ENCODE assay signal across 8 cellular contexts in the genomic region with DNA sequence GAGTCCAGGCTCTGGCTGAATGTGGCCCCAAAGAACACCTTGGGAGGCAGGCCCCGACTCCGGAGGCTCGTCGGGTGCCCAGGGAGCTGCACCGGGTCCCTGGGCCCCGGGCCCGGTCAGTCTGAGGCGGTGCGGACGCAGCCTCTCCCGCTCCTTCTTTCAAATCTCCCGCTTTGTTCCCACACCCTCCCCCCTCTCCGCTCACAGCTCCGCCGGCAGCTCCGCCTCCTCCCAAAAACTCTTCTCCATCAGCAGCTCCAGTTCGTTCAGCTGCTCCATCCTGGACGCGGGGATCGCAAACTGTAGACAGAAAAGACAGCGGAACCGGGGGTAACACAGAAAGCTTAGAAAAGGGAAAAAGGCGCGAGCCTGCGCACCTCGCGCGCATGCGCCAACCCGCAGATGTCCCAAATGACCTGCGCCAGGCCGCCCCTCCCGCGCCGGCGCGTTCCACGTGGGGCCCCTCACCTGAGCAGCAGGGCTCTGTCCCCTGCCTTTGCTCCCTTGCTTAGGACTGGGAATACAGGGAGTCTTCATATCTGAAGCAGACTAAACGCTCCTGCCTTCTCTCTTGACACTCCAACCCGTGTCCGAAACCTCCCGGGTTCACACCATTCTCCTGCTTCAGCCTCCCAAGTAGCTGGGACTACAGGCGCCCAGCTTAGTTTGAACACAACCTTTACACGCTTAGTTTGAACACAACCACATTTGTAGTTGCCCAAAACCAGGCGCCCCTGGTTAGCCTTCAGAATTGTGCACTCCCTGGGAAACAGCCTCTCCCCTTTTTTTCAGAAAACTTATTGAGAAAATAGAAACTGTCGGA. TPM values are rescaled to one million over a fixed set of nuclear protein-coding genes. Genes with fewer than 3 reads are reported as not detected.
DNase-seq lines count a peak whose midpoint lies in the region; ATAC-seq, FAIRE-seq and TF ChIP-seq lines count a peak whose summit lies in the region.

A gene with protein sequence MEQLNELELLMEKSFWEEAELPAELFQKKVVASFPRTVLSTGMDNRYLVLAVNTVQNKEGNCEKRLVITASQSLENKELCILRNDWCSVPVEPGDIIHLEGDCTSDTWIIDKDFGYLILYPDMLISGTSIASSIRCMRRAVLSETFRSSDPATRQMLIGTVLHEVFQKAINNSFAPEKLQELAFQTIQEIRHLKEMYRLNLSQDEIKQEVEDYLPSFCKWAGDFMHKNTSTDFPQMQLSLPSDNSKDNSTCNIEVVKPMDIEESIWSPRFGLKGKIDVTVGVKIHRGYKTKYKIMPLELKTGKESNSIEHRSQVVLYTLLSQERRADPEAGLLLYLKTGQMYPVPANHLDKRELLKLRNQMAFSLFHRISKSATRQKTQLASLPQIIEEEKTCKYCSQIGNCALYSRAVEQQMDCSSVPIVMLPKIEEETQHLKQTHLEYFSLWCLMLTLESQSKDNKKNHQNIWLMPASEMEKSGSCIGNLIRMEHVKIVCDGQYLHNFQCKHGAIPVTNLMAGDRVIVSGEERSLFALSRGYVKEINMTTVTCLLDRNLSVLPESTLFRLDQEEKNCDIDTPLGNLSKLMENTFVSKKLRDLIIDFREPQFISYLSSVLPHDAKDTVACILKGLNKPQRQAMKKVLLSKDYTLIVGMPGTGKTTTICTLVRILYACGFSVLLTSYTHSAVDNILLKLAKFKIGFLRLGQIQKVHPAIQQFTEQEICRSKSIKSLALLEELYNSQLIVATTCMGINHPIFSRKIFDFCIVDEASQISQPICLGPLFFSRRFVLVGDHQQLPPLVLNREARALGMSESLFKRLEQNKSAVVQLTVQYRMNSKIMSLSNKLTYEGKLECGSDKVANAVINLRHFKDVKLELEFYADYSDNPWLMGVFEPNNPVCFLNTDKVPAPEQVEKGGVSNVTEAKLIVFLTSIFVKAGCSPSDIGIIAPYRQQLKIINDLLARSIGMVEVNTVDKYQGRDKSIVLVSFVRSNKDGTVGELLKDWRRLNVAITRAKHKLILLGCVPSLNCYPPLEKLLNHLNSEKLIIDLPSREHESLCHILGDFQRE (minus strand): TSS at position 388 of the 823 bp plus-strand sequence. CDS start 109 bp downstream, at position 279.

- TF ChIP-seq RAD21 in HepG2 (CRISPR knock-in tag; IDR thresholded peaks at IDR 0.05), result no peak

- peak within 1 kb of the TSS; percentile 69 for H3K4me2 ChIP-seq in HepG2 (ENCODE audit: low read depth, low read length)

- H3K36me3 ChIP-seq in HepG2 (replicated peaks in 1 of 2; ENCODE audit: control insufficient read depth in 1 of 2, insufficient read depth in 2 of 2, low read length in 2 of 2), result peaks cover 0 to 17% of the 10 kb centered on the region in 2 experiments; a peak in 1 of 5 replicates

- peak within 1 kb of the TSS; percentile 71 for H3K9ac ChIP-seq in HepG2 (ENCODE audit: insufficient read depth, low read depth, low read length)

- peak within 1 kb of the TSS; percentile 93 for H3K4me3 Mint-ChIP-seq in dendritic cell treated with granulocyte-macrophage colony-stimulating factor and Interleukin-4, amounts not matched to agents 40 ng/mL and 50 ng/mL, for 4 days

- peak within 1 kb of the TSS; percentile 32 for H2AFZ ChIP-seq in HepG2 (ENCODE audit: low read length)

- H3K27ac ChIP-seq in C4-2B (peak within 1 kb of the TSS; percentile 94), HepG2 (ENCODE audit: extremely low read length, insufficient read depth, low read length) (peak within 1 kb of the TSS; percentile 83)

- 12% methylated on average over 37 of the region's 46 CpGs for WGBS in HepG2 (ENCODE audit: low lambda C conversion rate)

- POLR2A ChIA-PET in HepG2 (lab: Yijun Ruan, JAX), result interaction anchor here (0.9 to 1.2 kb wide), 2 partner anchors 140 to 250 kb away, joined by 3 read pairs; a partner anchor contains a TSS

- H3K36me3 Mint-ChIP-seq in dendritic cell treated with granulocyte-macrophage colony-stimulating factor and Interleukin-4, amounts not matched to agents 40 ng/mL and 50 ng/mL, for 4 days (ENCODE audit: low read depth), result peaks cover 8% of the 10 kb centered on the region

- H3K79me2 ChIP-seq in HepG2 (ENCODE audit: insufficient read depth, low read length), result peaks cover 20% of the 10 kb centered on the region

- H4K20me1 ChIP-seq in HepG2 (ENCODE audit: insufficient read depth, low read length), result no peaks in the 10 kb centered on the region

- FAIRE-seq in HepG2 (lab: Jason Lieb, UNC), result peak; percentile 39

- DNase-seq in GM19240 (ENCODE audit: insufficient read length, low spot score) (peak; percentile 87), NCI-H69 (lab: John Stamatoyannopoulos, UW) (peak; percentile 88), HepG2 (ENCODE audit: low spot score) (peak; percentile 66)
- peak; percentile 68 to 70 for DNase-seq in activated CD4-positive, alpha-beta T cell treated with anti-CD3 and anti-CD28 coated beads, Interleukin-2, amount 50 U/mL, for 24 hours (ENCODE audit: low read depth in 1 of 2, low spot score in 1 of 2)
- peak; percentile 79 for DNase-seq in stimulated activated CD4-positive, alpha-beta T cell treated with anti-CD3 and anti-CD28 coated beads, Interleukin-4, amount 100 ng/mL, for 24 hours

- CTCF ChIA-PET in HepG2 (lab: Yijun Ruan, JAX; ENCODE audit: low intra/inter-chr PET ratio, low total read pairs), result no interaction called here

- ATAC-seq in HG03442 (IDR thresholded peaks at IDR 0.05; ENCODE audit: unreplicated experiment) (peak; percentile 81), HepG2 (peak; percentile 92)

- H3K9me3 Mint-ChIP-seq in dendritic cell treated with granulocyte-macrophage colony-stimulating factor and Interleukin-4, amounts not matched to agents 40 ng/mL and 50 ng/mL, for 4 days, result no peaks in the 10 kb centered on the region

- peak within 1 kb of the TSS; percentile 79 for H3K27ac Mint-ChIP-seq in dendritic cell treated with granulocyte-macrophage colony-stimulating factor and Interleukin-4, amounts not matched to agents 40 ng/mL and 50 ng/mL, for 4 days

- H3K27me3 Mint-ChIP-seq in dendritic cell treated with granulocyte-macrophage colony-stimulating factor and Interleukin-4, amounts not matched to agents 40 ng/mL and 50 ng/mL, for 4 days, result no peaks in the 10 kb centered on the region

- H3K4me3 ChIP-seq in HepG2 (replicated peaks in 1 of 3; ENCODE audit: insufficient read depth in 1 of 3, low read depth in 2 of 3, low read length in 3 of 3), result peak within 1 kb of the TSS; percentile 80 to 84 (median 83)

- in situ Hi-C loops in HepG2 (cut with HindIII; ENCODE audit: extremely low pct_ligation_motif_present, low pct_unique_long_range_greater_than_20kb), result no loop called here

- intact Hi-C loops in dendritic cell treated with granulocyte-macrophage colony-stimulating factor and Interleukin-4, amounts not matched to agents 40 ng/mL and 50 ng/mL, for 4 days (cut with micrococcal nuclease), result no loop called here
- intact Hi-C loops in HepG2 (cut with micrococcal nuclease; ENCODE audit: unreplicated experiment), result loop anchor here (5.0 kb wide), 1 partner anchor 91 kb away; a partner anchor contains a TSS

- TF ChIP-seq CTCF in C4-2B (conservative IDR thresholded peaks at IDR 0.05) (no peak), HepG2 (CRISPR knock-in tag; IDR thresholded peaks at IDR 0.05) (no peak)

- H3K9me3 ChIP-seq in HepG2 (ENCODE audit: low read length), result no peaks in the 10 kb centered on the region

- no TSS peak for BruUV-seq in HepG2 (replicated peaks; lab: Mats Ljungman, UMichigan)

- H3K4me1 ChIP-seq in HepG2 (ENCODE audit: insufficient read depth, low read length), result peaks cover 17% of the 10 kb centered on the region

- peak; percentile 37 to 65; a peak in 2 of 4 replicates for TF ChIP-seq POLR2A in HepG2 (IDR thresholded peaks at IDR 0.05; ENCODE audit: insufficient read depth in 1 of 2, low read depth in 2 of 2, low read length in 2 of 2)

- TF ChIP-seq EP300 in HepG2 (IDR thresholded peaks at IDR 0.05; ENCODE audit: low read depth in 2 of 2, low read length in 2 of 2) (no peak), HepG2 (CRISPR knock-in tag; IDR thresholded peaks at IDR 0.05; ENCODE audit: borderline replicate concordance) (no peak)

- H3K4me1 Mint-ChIP-seq in dendritic cell treated with granulocyte-macrophage colony-stimulating factor and Interleukin-4, amounts not matched to agents 40 ng/mL and 50 ng/mL, for 4 days (ENCODE audit: low read depth), result peaks cover 17% of the 10 kb centered on the region

- no peaks in the 10 kb centered on the region for H3K27me3 ChIP-seq in HepG2 (ENCODE audit: control insufficient read depth in 1 of 2, insufficient read depth in 2 of 2, low read length in 2 of 2)

TF ChIP-seq in HepG2, 621 proteins besides CTCF, POLR2A, EP300 and RAD21 (continues in another document):
- TF ChIP-seq HES4 (CRISPR knock-in tag; IDR thresholded peaks at IDR 0.05; ENCODE audit: borderline replicate concordance) (no peak), ZNF709 (CRISPR knock-in tag; IDR thresholded peaks at IDR 0.05) (no peak)

RNA-seq across cellular contexts. Expression of the gene that starts here (rescaled TPM):
- total RNA-seq in HepG2 (2016; rRNA removed; fragmentation: Illumina TruSeq; extraction: Trizol), result 27.3 and 34.6 TPM in 2 replicates
- total RNA-seq in HepG2 (2016; cell fraction: cytosol; rRNA removed; fragmentation: Illumina TruSeq; extraction: Trizol; ENCODE audit: low read depth), result 48.8 and 50.9 TPM in 2 replicates
- 24.8 and 29.9 TPM in 2 replicates for total RNA-seq in HepG2 (2016; cell fraction: insoluble cytoplasmic fraction; rRNA removed; fragmentation: Illumina TruSeq; extraction: Trizol)
- total RNA-seq in HepG2 (2016; cell fraction: membrane; rRNA removed; fragmentation: Illumina TruSeq; extraction: Trizol), result 23.3 and 30.7 TPM in 2 replicates
- total RNA-seq in HepG2 (2016; cell fraction: nucleus; rRNA removed; fragmentation: Illumina TruSeq; extraction: Trizol), result 26.5 and 27.7 TPM in 2 replicates
- polyA plus RNA-seq in HepG2 (2011; rRNA removed), result 3.3 and 4.8 TPM in 2 replicates
- 1.5 and 2.0 TPM in 2 replicates for polyA plus RNA-seq in HepG2 (2011; cell fraction: cytosol; rRNA removed)
- polyA plus RNA-seq in HepG2 (2011; cell fraction: nucleus; rRNA removed), result 4.2 and 6.5 TPM in 2 replicates
- 2.7 and 5.2 TPM in 2 replicates for polyA plus RNA-seq in HepG2 (2012)
- 0.80 and 1.0 TPM in 2 replicates for polyA plus RNA-seq in HepG2 (2016; cell fraction: cytosol; fragmentation: Illumina TruSeq; extraction: Trizol; ENCODE audit: low read depth)
- polyA plus RNA-seq in HepG2 (2016; cell fraction: insoluble cytoplasmic fraction; fragmentation: Illumina TruSeq; extraction: Trizol; ENCODE audit: low read depth), result 17.5 and 17.6 TPM in 2 replicates
- polyA plus RNA-seq in HepG2 (2016; cell fraction: membrane; fragmentation: Illumina TruSeq; extraction: Trizol; ENCODE audit: low read depth), result 1.9 and 3.0 TPM in 2 replicates
- 24.2 and 24.3 TPM in 2 replicates for polyA plus RNA-seq in HepG2 (2016; cell fraction: nucleus; fragmentation: Illumina TruSeq; extraction: Trizol; ENCODE audit: insufficient read depth, low read depth)
- polyA minus RNA-seq in HepG2 (2011; rRNA and poly(A)+ RNA removed; ENCODE audit: low replicate concordance), result 1.7 and 3.5 TPM in 2 replicates
- 3.5 and 4.4 TPM in 2 replicates for polyA minus RNA-seq in HepG2 (2011; cell fraction: cytosol; rRNA and poly(A)+ RNA removed)
- polyA minus RNA-seq in HepG2 (2011; cell fraction: nucleus; rRNA and poly(A)+ RNA removed), result 13.1 and 13.6 TPM in 2 replicates

Comparison
In these comparisons a context has a peak if more than half of its experiments do, and no peak if none do; other contexts are left out.
1. Peak in every context shown above with its lines: DNase-seq, ATAC-seq, H3K4me3 ChIP-seq and H3K27ac ChIP-seq.